Comparison of ENCODE assay signal across 8 cellular contexts in genomic region chr17:47941246-47941997, GRCh38.
A peak's percentile ranks its signal among the peaks of the same experiment; 100 is the strongest.
DNase-seq lines count a peak whose midpoint lies in the region; ATAC-seq, FAIRE-seq and TF ChIP-seq lines count a peak whose summit lies in the region.

TSS of gene PNPO (plus strand) at chr17:47941571. CDS start at chr17:47941676, 105 bp downstream.

- peak; percentile 99 for FAIRE-seq in GM18507 (lab: Jason Lieb, UNC)
- no peak for FAIRE-seq in D721Med (lab: Jason Lieb, UNC)

- TF ChIP-seq CTCF in D721Med (IDR thresholded peaks at IDR 0.05; ENCODE audit: insufficient read depth, missing control alignments), result no peak

- DNase-seq in GM18507 (ENCODE audit: extremely low spot score, insufficient read length, low read depth), result peak; percentile 87
- DNase-seq in NCI-H2029 treated with DMSO at 0.1 percent for 48 hours (lab: John Stamatoyannopoulos, UW), result peak; percentile 92
- peak; percentile 87 for DNase-seq in T-helper 9 cell
- DNase-seq in astrocyte of the hippocampus (ENCODE audit: low read depth, low spot score), result peak; percentile 98
- DNase-seq in hippocampal formation (lab: John Stamatoyannopoulos, UW), result peak; percentile 93 to 99
- DNase-seq in retina, result peak; percentile 89
- DNase-seq in D721Med (ENCODE audit: insufficient read length, low spot score), result no peak

- peak; percentile 94 for ATAC-seq in HG02981 (IDR thresholded peaks at IDR 0.05; ENCODE audit: unreplicated experiment)
